In genomic region chr10:97689637-97690036, GRCh38 we compare ENCODE assay signal across 1 cellular context.
A peak's percentile ranks its signal among the peaks of the same experiment; 100 is the strongest.
TF ChIP-seq lines count a peak whose summit lies in the region.

No MANE protein-coding gene starts in this region.

TF ChIP-seq in K562, 482 proteins besides CTCF, POLR2A, EP300 and RAD21 (continued from another document and continues in another):
- TF ChIP-seq HBP1 (CRISPR knock-in tag; IDR thresholded peaks at IDR 0.05) (no peak), CREBBP (IDR thresholded peaks at IDR 0.05; ENCODE audit: low read depth, low read length) (no peak), ZNF175 (CRISPR knock-in tag; IDR thresholded peaks at IDR 0.05; ENCODE audit: low read depth) (0 out of 2 replicates have a peak, but pooled peaks have one; percentile 42), MTA1 (IDR thresholded peaks at IDR 0.05; ENCODE audit: borderline replicate concordance) (no peak), CREM (IDR thresholded peaks at IDR 0.05; ENCODE audit: low read depth) (no peak), ZNF133 (CRISPR knock-in tag; IDR thresholded peaks at IDR 0.05) (no peak), MTF1 (CRISPR knock-in tag; IDR thresholded peaks at IDR 0.05; ENCODE audit: borderline replicate concordance) (no peak), MAZ (CRISPR knock-in tag; conservative IDR thresholded peaks at IDR 0.05 in 1 of 2, IDR thresholded peaks at IDR 0.05 in 1 of 2) (no peak), ZNF324 (CRISPR knock-in tag; IDR thresholded peaks at IDR 0.05) (no peak), AFF4 (CRISPR knock-in tag; IDR thresholded peaks at IDR 0.05) (no peak), ZNF717 (CRISPR knock-in tag; IDR thresholded peaks at IDR 0.05) (no peak), NCOA4 (IDR thresholded peaks at IDR 0.05; ENCODE audit: partially characterized antibody) (no peak), DNMT1 (IDR thresholded peaks at IDR 0.05) (no peak), BCOR (IDR thresholded peaks at IDR 0.05) (no peak), ZNF444 (CRISPR knock-in tag; IDR thresholded peaks at IDR 0.05) (no peak), NR4A1 (CRISPR knock-in tag; IDR thresholded peaks at IDR 0.05) (no peak), NR4A1 (tag; IDR thresholded peaks at IDR 0.05) (0 out of 2 replicates have a peak, but pooled peaks have one; percentile 40), ETV6 (IDR thresholded peaks at IDR 0.05; ENCODE audit: borderline replicate concordance in 1 of 2, low read depth in 2 of 2, low read length in 1 of 2) (no peak), ETV6 (CRISPR knock-in tag; IDR thresholded peaks at IDR 0.05; ENCODE audit: borderline replicate concordance) (no peak), MLX (CRISPR knock-in tag; conservative IDR thresholded peaks at IDR 0.05) (no peak), NR2F6 (CRISPR knock-in tag; IDR thresholded peaks at IDR 0.05) (no peak), HDAC1 (IDR thresholded peaks at IDR 0.05) (no peak), PHTF2 (CRISPR knock-in tag; IDR thresholded peaks at IDR 0.05) (no peak), SRSF9 (IDR thresholded peaks at IDR 0.05; ENCODE audit: borderline replicate concordance, low read depth, low read length) (no peak), MYC (IDR thresholded peaks at IDR 0.05; ENCODE audit: low read depth, low read length) (peak; percentile 66), MYC (CRISPR knock-in tag; IDR thresholded peaks at IDR 0.05; ENCODE audit: borderline replicate concordance, low read depth) (no peak), ZNF699 (CRISPR knock-in tag; IDR thresholded peaks at IDR 0.05; ENCODE audit: insufficient replicate concordance) (no peak), ELF4 (CRISPR knock-in tag; IDR thresholded peaks at IDR 0.05) (0 out of 2 replicates have a peak, but pooled peaks have one; percentile 15), MAFG (tag; conservative IDR thresholded peaks at IDR 0.05) (no peak), HDGF (IDR thresholded peaks at IDR 0.05) (no peak), LCOR (CRISPR knock-in tag; IDR thresholded peaks at IDR 0.05) (no peak), SMARCE1 (IDR thresholded peaks at IDR 0.05) (peak; percentile 15; the same call in 1 of the 2 replicates), GTF2E2 (tag; IDR thresholded peaks at IDR 0.05) (no peak; the same call in 1 of the 2 replicates), TAF15 (IDR thresholded peaks at IDR 0.05; ENCODE audit: low read depth, low read length) (no peak), RERE (CRISPR knock-in tag; IDR thresholded peaks at IDR 0.05; ENCODE audit: borderline replicate concordance) (no peak), ZSCAN32 (CRISPR knock-in tag; IDR thresholded peaks at IDR 0.05) (no peak), HDAC6 (IDR thresholded peaks at IDR 0.05; ENCODE audit: low read depth, low read length) (no peak), ATF1 (CRISPR knock-in tag; IDR thresholded peaks at IDR 0.05) (no peak), ATF1 (tag; IDR thresholded peaks at IDR 0.05) (no peak), STAT5B (CRISPR knock-in tag; IDR thresholded peaks at IDR 0.05) (no peak), ETV5 (CRISPR knock-in tag; IDR thresholded peaks at IDR 0.05; ENCODE audit: low read depth) (no peak), POLR2H (tag; IDR thresholded peaks at IDR 0.05; ENCODE audit: low read depth) (no peak), SREBF2 (CRISPR knock-in tag; IDR thresholded peaks at IDR 0.05) (no peak), MED1 (CRISPR knock-in tag; IDR thresholded peaks at IDR 0.05; ENCODE audit: borderline replicate concordance) (no peak), YY1 (IDR thresholded peaks at IDR 0.05; ENCODE audit: borderline replicate concordance in 1 of 3, control insufficient read depth in 1 of 3, extremely low read depth in 1 of 3, insufficient read depth in 3 of 3, insufficient read length in 1 of 3, insufficient replicate concordance in 2 of 3, low read depth in 1 of 3, low read length in 2 of 3) (no peak)
- TF ChIP-seq, protein P1, sequence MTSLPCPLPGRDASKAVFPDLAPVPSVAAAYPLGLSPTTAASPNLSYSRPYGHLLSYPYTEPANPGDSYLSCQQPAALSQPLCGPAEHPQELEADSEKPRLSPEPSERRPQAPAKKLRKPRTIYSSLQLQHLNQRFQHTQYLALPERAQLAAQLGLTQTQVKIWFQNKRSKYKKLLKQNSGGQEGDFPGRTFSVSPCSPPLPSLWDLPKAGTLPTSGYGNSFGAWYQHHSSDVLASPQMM (CRISPR knock-in tag; IDR thresholded peaks at IDR 0.05) = no peak
- TF ChIP-seq, protein P2, sequence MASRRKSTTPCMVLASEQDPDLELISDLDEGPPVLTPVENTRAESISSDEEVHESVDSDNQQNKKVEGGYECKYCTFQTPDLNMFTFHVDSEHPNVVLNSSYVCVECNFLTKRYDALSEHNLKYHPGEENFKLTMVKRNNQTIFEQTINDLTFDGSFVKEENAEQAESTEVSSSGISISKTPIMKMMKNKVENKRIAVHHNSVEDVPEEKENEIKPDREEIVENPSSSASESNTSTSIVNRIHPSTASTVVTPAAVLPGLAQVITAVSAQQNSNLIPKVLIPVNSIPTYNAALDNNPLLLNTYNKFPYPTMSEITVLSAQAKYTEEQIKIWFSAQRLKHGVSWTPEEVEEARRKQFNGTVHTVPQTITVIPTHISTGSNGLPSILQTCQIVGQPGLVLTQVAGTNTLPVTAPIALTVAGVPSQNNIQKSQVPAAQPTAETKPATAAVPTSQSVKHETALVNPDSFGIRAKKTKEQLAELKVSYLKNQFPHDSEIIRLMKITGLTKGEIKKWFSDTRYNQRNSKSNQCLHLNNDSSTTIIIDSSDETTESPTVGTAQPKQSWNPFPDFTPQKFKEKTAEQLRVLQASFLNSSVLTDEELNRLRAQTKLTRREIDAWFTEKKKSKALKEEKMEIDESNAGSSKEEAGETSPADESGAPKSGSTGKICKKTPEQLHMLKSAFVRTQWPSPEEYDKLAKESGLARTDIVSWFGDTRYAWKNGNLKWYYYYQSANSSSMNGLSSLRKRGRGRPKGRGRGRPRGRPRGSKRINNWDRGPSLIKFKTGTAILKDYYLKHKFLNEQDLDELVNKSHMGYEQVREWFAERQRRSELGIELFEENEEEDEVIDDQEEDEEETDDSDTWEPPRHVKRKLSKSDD (conservative IDR thresholded peaks at IDR 0.05; ENCODE audit: low read length) = no peak
- TF ChIP-seq, protein P3, sequence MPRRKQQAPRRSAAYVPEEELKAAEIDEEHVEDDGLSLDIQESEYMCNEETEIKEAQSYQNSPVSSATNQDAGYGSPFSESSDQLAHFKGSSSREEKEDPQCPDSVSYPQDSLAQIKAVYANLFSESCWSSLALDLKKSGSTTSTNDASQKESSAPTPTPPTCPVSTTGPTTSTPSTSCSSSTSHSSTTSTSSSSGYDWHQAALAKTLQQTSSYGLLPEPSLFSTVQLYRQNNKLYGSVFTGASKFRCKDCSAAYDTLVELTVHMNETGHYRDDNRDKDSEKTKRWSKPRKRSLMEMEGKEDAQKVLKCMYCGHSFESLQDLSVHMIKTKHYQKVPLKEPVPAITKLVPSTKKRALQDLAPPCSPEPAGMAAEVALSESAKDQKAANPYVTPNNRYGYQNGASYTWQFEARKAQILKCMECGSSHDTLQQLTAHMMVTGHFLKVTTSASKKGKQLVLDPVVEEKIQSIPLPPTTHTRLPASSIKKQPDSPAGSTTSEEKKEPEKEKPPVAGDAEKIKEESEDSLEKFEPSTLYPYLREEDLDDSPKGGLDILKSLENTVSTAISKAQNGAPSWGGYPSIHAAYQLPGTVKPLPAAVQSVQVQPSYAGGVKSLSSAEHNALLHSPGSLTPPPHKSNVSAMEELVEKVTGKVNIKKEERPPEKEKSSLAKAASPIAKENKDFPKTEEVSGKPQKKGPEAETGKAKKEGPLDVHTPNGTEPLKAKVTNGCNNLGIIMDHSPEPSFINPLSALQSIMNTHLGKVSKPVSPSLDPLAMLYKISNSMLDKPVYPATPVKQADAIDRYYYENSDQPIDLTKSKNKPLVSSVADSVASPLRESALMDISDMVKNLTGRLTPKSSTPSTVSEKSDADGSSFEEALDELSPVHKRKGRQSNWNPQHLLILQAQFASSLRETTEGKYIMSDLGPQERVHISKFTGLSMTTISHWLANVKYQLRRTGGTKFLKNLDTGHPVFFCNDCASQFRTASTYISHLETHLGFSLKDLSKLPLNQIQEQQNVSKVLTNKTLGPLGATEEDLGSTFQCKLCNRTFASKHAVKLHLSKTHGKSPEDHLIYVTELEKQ (CRISPR knock-in tag; IDR thresholded peaks at IDR 0.05) = no peak
- TF ChIP-seq, protein P4, sequence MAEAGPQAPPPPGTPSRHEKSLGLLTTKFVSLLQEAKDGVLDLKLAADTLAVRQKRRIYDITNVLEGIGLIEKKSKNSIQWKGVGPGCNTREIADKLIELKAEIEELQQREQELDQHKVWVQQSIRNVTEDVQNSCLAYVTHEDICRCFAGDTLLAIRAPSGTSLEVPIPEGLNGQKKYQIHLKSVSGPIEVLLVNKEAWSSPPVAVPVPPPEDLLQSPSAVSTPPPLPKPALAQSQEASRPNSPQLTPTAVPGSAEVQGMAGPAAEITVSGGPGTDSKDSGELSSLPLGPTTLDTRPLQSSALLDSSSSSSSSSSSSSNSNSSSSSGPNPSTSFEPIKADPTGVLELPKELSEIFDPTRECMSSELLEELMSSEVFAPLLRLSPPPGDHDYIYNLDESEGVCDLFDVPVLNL (CRISPR knock-in tag; IDR thresholded peaks at IDR 0.05; ENCODE audit: low read depth) = no peak
- TF ChIP-seq, protein P5, sequence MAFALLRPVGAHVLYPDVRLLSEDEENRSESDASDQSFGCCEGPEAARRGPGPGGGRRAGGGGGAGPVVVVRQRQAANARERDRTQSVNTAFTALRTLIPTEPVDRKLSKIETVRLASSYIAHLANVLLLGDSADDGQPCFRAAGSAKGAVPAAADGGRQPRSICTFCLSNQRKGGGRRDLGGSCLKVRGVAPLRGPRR (CRISPR knock-in tag; IDR thresholded peaks at IDR 0.05) = 0 out of 2 replicates have a peak, but pooled peaks have one; percentile 50
